Comparison of ENCODE assay signal across 17 cellular contexts in genomic region chr18:79387615-79388014, GRCh38. TPM values are rescaled to one million over a fixed set of nuclear protein-coding genes. Genes with fewer than 3 reads are reported as not detected.
DNase-seq lines count a peak whose midpoint lies in the region; ATAC-seq, FAIRE-seq and TF ChIP-seq lines count a peak whose summit lies in the region.
"Had no signal": no experiment of that assay in that cellular context is flagged by ENCODE, and none has a peak within 500 bp of the region (broad histone marks: within the 10 kb centered on the region; RNA-seq: fewer than 3 reads in every experiment).

No MANE protein-coding gene starts in this region.

- TF ChIP-seq CTCF in astrocyte (IDR thresholded peaks at IDR 0.05; ENCODE audit: insufficient read depth, low read depth, low read length) (no peak), glutamatergic neuron (IDR thresholded peaks at IDR 0.05; ENCODE audit: partially characterized antibody, unreplicated experiment) (no peak)

- H3K4me3 ChIP-seq in astrocyte (ENCODE audit: insufficient read depth, low read depth, low read length) = no peak overlapping the region
- H3K4me3 ChIP-seq: A549, GM12878, GM23338, HAP-1 had no signal

- CTCF ChIA-PET in activated naive CD4-positive, alpha-beta T cell treated with anti-CD3 and anti-CD28 coated beads for 36 hours (lab: Charles Lee) = no interaction called here
- CTCF ChIA-PET in activated naive CD4-positive, alpha-beta T cell treated with anti-CD3 and anti-CD28 coated beads, Interleukin-2, amount 10 ng/mL, durations not matched to agents 7 days and 5 days (lab: Charles Lee) = interaction anchor here (0.9 to 6.0 kb wide), 3 partner anchors 8 to 139 kb away, joined by 3 to 38 read pairs (median 11); no protein-coding TSS in a partner anchor

- no peak overlapping the region for H2AFZ ChIP-seq in astrocyte (ENCODE audit: low read depth, low read length)
- H2AFZ ChIP-seq: GM23338 had no signal

- no peak for DNase-seq in activated naive CD4-positive, alpha-beta T cell treated with anti-CD3 and anti-CD28 coated beads for 36 hours
- DNase-seq in activated naive CD4-positive, alpha-beta T cell treated with anti-CD3 and anti-CD28 coated beads, Interleukin-2, amount 10 ng/mL, durations not matched to agents 7 days and 5 days = no peak
- DNase-seq in astrocyte (ENCODE audit: low read depth) (no peak), glutamatergic neuron (no peak), 8988T (no peak)
- DNase-seq in stimulated activated CD4-positive, alpha-beta T cell treated with anti-CD3 and anti-CD28 coated beads, Interleukin-4, amount 100 ng/mL, for 4 hours = no peak
- DNase-seq: BE2C; CD4-positive, alpha-beta memory T cell; DMS79 had no signal

- no peak for ATAC-seq in stimulated activated memory B cell treated with anti-CD40 and anti-IgM and Interleukin-4, amounts not matched to agents 10 μg/mL and 1 μg/mL and 100 μg/mL, for 72 hours
- ATAC-seq: A549, GM12878, GM23338 had no signal

- H3K4me1 ChIP-seq in astrocyte (ENCODE audit: insufficient read depth, low read length) = no peaks in the 10 kb centered on the region
- H3K4me1 ChIP-seq: A549, BE2C, HAP-1 had no signal

- no peaks in the 10 kb centered on the region for H4K20me1 ChIP-seq in astrocyte (ENCODE audit: insufficient read depth, low read length)

- H3K36me3 ChIP-seq in astrocyte (ENCODE audit: insufficient read depth, low read length) = no peaks in the 10 kb centered on the region
- H3K36me3 ChIP-seq: BE2C, HAP-1 had no signal

- no peak overlapping the region for H3K9ac ChIP-seq in astrocyte (ENCODE audit: low read length)

- no peak overlapping the region for H3K4me3 Mint-ChIP-seq in activated naive CD4-positive, alpha-beta T cell treated with anti-CD3 and anti-CD28 coated beads for 36 hours
- H3K4me3 Mint-ChIP-seq in activated naive CD4-positive, alpha-beta T cell treated with anti-CD3 and anti-CD28 coated beads, Interleukin-2, amount 10 ng/mL, durations not matched to agents 7 days and 5 days = no peak overlapping the region
- H3K4me3 Mint-ChIP-seq in astrocyte (ENCODE audit: unreplicated experiment) = peak overlapping the region; percentile 34
- no peak overlapping the region for H3K4me3 Mint-ChIP-seq in glutamatergic neuron (ENCODE audit: unreplicated experiment)
- no peak overlapping the region for H3K4me3 Mint-ChIP-seq in stimulated activated memory B cell treated with anti-CD40 and anti-IgM and Interleukin-4, amounts not matched to agents 10 μg/mL and 1 μg/mL and 100 μg/mL, for 72 hours
- H3K4me3 Mint-ChIP-seq: CD4-positive, alpha-beta memory T cell; GM23338 had no signal

- peak overlapping the region; percentile 36 for H3K27ac Mint-ChIP-seq in activated naive CD4-positive, alpha-beta T cell treated with anti-CD3 and anti-CD28 coated beads for 36 hours
- H3K27ac Mint-ChIP-seq in activated naive CD4-positive, alpha-beta T cell treated with anti-CD3 and anti-CD28 coated beads, Interleukin-2, amount 10 ng/mL, durations not matched to agents 7 days and 5 days = no peak overlapping the region
- H3K27ac Mint-ChIP-seq in astrocyte (ENCODE audit: unreplicated experiment) = no peak overlapping the region
- peak overlapping the region; percentile 25 for H3K27ac Mint-ChIP-seq in glutamatergic neuron (ENCODE audit: unreplicated experiment)
- H3K27ac Mint-ChIP-seq in stimulated activated memory B cell treated with anti-CD40 and anti-IgM and Interleukin-4, amounts not matched to agents 10 μg/mL and 1 μg/mL and 100 μg/mL, for 72 hours = peak overlapping the region; percentile 35
- H3K27ac Mint-ChIP-seq: GM23338 had no signal

- H3K36me3 Mint-ChIP-seq in activated naive CD4-positive, alpha-beta T cell treated with anti-CD3 and anti-CD28 coated beads for 36 hours (ENCODE audit: low read depth) = no peaks in the 10 kb centered on the region
- no peaks in the 10 kb centered on the region for H3K36me3 Mint-ChIP-seq in activated naive CD4-positive, alpha-beta T cell treated with anti-CD3 and anti-CD28 coated beads, Interleukin-2, amount 10 ng/mL, durations not matched to agents 7 days and 5 days
- H3K36me3 Mint-ChIP-seq in astrocyte (ENCODE audit: low read depth, unreplicated experiment) (no peaks in the 10 kb centered on the region), glutamatergic neuron (ENCODE audit: unreplicated experiment) (peaks cover 5% of the 10 kb centered on the region)
- H3K36me3 Mint-ChIP-seq in stimulated activated memory B cell treated with anti-CD40 and anti-IgM and Interleukin-4, amounts not matched to agents 10 μg/mL and 1 μg/mL and 100 μg/mL, for 72 hours = no peaks in the 10 kb centered on the region

- intact Hi-C loops in activated naive CD4-positive, alpha-beta T cell treated with anti-CD3 and anti-CD28 coated beads for 36 hours (cut with micrococcal nuclease) = no loop called here

- H3K4me2 ChIP-seq in astrocyte (ENCODE audit: low read length) = no peak overlapping the region
- H3K4me2 ChIP-seq: A549, GM23338 had no signal

- FAIRE-seq in astrocyte (lab: Jason Lieb, UNC) = no peak
- FAIRE-seq: A549, GM12878, GM18507 had no signal

- H3K27ac ChIP-seq in astrocyte (ENCODE audit: low read depth, low read length) = no peak overlapping the region
- H3K27ac ChIP-seq: A549, C4-2B had no signal

- no peaks in the 10 kb centered on the region for H3K9me3 ChIP-seq in astrocyte (ENCODE audit: insufficient read depth, low read depth, low read length)
- H3K9me3 ChIP-seq: A549, BE2C, HAP-1 had no signal

- H3K27me3 ChIP-seq in astrocyte (ENCODE audit: insufficient read depth, low read length) = peaks cover 38% of the 10 kb centered on the region

- no peaks in the 10 kb centered on the region for H3K79me2 ChIP-seq in astrocyte (ENCODE audit: insufficient read depth, low read length)

- H3K27me3 Mint-ChIP-seq in activated naive CD4-positive, alpha-beta T cell treated with anti-CD3 and anti-CD28 coated beads for 36 hours (ENCODE audit: low read depth) = peaks cover 5% of the 10 kb centered on the region
- peaks cover 47% of the 10 kb centered on the region for H3K27me3 Mint-ChIP-seq in activated naive CD4-positive, alpha-beta T cell treated with anti-CD3 and anti-CD28 coated beads, Interleukin-2, amount 10 ng/mL, durations not matched to agents 7 days and 5 days
- H3K27me3 Mint-ChIP-seq in astrocyte (ENCODE audit: low read depth, unreplicated experiment) (peaks cover 36% of the 10 kb centered on the region), glutamatergic neuron (ENCODE audit: unreplicated experiment) (peaks cover 18% of the 10 kb centered on the region)
- no peaks in the 10 kb centered on the region for H3K27me3 Mint-ChIP-seq in stimulated activated memory B cell treated with anti-CD40 and anti-IgM and Interleukin-4, amounts not matched to agents 10 μg/mL and 1 μg/mL and 100 μg/mL, for 72 hours

- H3K4me1 Mint-ChIP-seq in activated naive CD4-positive, alpha-beta T cell treated with anti-CD3 and anti-CD28 coated beads for 36 hours (ENCODE audit: low read depth) = peaks cover 12% of the 10 kb centered on the region
- peaks cover 6% of the 10 kb centered on the region for H3K4me1 Mint-ChIP-seq in activated naive CD4-positive, alpha-beta T cell treated with anti-CD3 and anti-CD28 coated beads, Interleukin-2, amount 10 ng/mL, durations not matched to agents 7 days and 5 days
- H3K4me1 Mint-ChIP-seq in astrocyte (ENCODE audit: low read depth, unreplicated experiment) = peaks cover 2% of the 10 kb centered on the region
- peaks cover 12% of the 10 kb centered on the region for H3K4me1 Mint-ChIP-seq in glutamatergic neuron (ENCODE audit: low read depth, unreplicated experiment)
- H3K4me1 Mint-ChIP-seq in stimulated activated memory B cell treated with anti-CD40 and anti-IgM and Interleukin-4, amounts not matched to agents 10 μg/mL and 1 μg/mL and 100 μg/mL, for 72 hours = peaks cover 35% of the 10 kb centered on the region

- H3K9me3 Mint-ChIP-seq in activated naive CD4-positive, alpha-beta T cell treated with anti-CD3 and anti-CD28 coated beads for 36 hours = no peaks in the 10 kb centered on the region
- H3K9me3 Mint-ChIP-seq in activated naive CD4-positive, alpha-beta T cell treated with anti-CD3 and anti-CD28 coated beads, Interleukin-2, amount 10 ng/mL, durations not matched to agents 7 days and 5 days = no peaks in the 10 kb centered on the region
- H3K9me3 Mint-ChIP-seq in astrocyte (ENCODE audit: unreplicated experiment) (no peaks in the 10 kb centered on the region), glutamatergic neuron (ENCODE audit: unreplicated experiment) (peaks cover 19% of the 10 kb centered on the region)
- no peaks in the 10 kb centered on the region for H3K9me3 Mint-ChIP-seq in stimulated activated memory B cell treated with anti-CD40 and anti-IgM and Interleukin-4, amounts not matched to agents 10 μg/mL and 1 μg/mL and 100 μg/mL, for 72 hours
- H3K9me3 Mint-ChIP-seq: CD4-positive, alpha-beta memory T cell; GM23338 had no signal

RNA-seq across cellular contexts. Expression of gene NFATC1, which starts 8.1 kb away (rescaled TPM):
- 10 to 100 TPM; 77.8 to 79.4 TPM for total RNA-seq in activated naive CD4-positive, alpha-beta T cell treated with anti-CD3 and anti-CD28 coated beads for 36 hours
- total RNA-seq in astrocyte (10.6 and 11.0 TPM in 2 replicates), glutamatergic neuron (ENCODE audit: unreplicated experiment) (5.3 TPM)
- total RNA-seq: HT-29 had no signal

Comparison
In these comparisons a context has a peak if more than half of its experiments do, and no peak if none do; other contexts are left out.
1. H3K27ac Mint-ChIP-seq: peak in activated naive CD4-positive, alpha-beta T cell treated with anti-CD3 and anti-CD28 coated beads for 36 hours (single experiment), glutamatergic neuron (single experiment) and stimulated activated memory B cell treated with anti-CD40 and anti-IgM and Interleukin-4, amounts not matched to agents 10 μg/mL and 1 μg/mL and 100 μg/mL, for 72 hours (single experiment); none in activated naive CD4-positive, alpha-beta T cell treated with anti-CD3 and anti-CD28 coated beads, Interleukin-2, amount 10 ng/mL, durations not matched to agents 7 days and 5 days (single experiment) and astrocyte (single experiment).